ENCODE assay signal across 25 cellular contexts in the genomic region with DNA sequence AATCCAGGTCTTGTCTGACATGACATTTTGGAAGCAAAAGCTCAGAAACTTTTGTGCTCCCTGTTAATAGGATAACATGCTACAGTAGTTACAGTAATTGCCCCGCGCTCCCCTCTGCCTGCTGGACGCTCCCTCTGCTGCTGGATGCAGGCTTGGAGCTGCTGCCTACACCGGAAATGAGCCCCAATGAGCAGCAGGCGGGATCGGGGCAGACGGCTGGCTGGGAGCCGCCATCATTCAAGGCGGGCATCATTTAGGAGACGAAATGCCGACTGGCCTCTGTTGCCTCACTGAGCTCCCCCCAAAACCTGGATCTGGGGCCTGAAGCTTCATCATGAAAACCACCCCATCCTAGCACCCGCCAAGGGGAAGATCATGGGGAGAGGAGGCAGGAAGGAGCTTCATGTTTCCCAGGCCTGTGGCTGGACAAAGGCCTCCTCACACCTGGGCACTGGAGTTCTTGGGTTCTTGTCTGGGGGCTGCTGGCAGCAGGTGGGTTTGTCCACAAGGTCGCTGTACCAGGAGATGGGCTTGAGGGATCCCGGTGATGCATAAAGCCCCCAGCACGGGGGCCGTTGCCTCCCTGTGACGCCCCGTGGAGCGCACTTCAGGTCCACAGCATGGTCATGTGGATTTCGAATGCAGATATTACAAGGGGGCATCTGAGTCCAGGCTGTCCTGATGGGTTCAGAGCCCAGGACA.
"Had no signal": no experiment of that assay in that cellular context is flagged by ENCODE, and none has a peak within 500 bp of the region (broad histone marks: within the 10 kb centered on the region; RNA-seq: fewer than 3 reads in every experiment).

No MANE protein-coding gene starts in this region.

- H3K36me3 ChIP-seq: brain microvascular endothelial cell had no signal

- H3K27ac ChIP-seq: brain microvascular endothelial cell, dorsolateral prefrontal cortex had no signal

- H3K4me3 ChIP-seq: dorsolateral prefrontal cortex had no signal

- H3K27me3 ChIP-seq: brain microvascular endothelial cell had no signal

- DNase-seq: activated CD4-positive, alpha-beta memory T cell treated with anti-CD3 and anti-CD28 coated beads for 36 hours; activated CD4-positive, alpha-beta T cell treated with anti-CD3 and anti-CD28 coated beads for 36 hours; activated CD4-positive, alpha-beta T cell treated with anti-CD3 and anti-CD28 coated beads, Interleukin-2, amount 10 ng/mL, durations not matched to agents 24 days and 14 days; activated CD4-positive, CD25-positive, alpha-beta regulatory T cell; activated CD4-positive, CD25-positive, alpha-beta regulatory T cell treated with anti-CD3 and anti-CD28 coated beads, Interleukin-2, amount 50 U/mL, for 72 hours; activated CD8-positive, alpha-beta memory T cell treated with anti-CD3 and anti-CD28 coated beads, Interleukin-2, amount 10 ng/mL, durations not matched to agents 7 days and 5 days; activated CD8-positive, alpha-beta memory T cell treated with anti-CD3 and anti-CD28 coated beads, Interleukin-2, amount 50 U/mL, for 4 hours; activated CD8-positive, alpha-beta T cell treated with anti-CD3 and anti-CD28 coated beads, Interleukin-2, amount 10 ng/mL, durations not matched to agents 7 days and 5 days; activated gamma-delta T cell; activated naive CD4-positive, alpha-beta T cell; activated naive CD4-positive, alpha-beta T cell treated with anti-CD3 and anti-CD28 coated beads, Interleukin-2, amount 10 ng/mL, durations not matched to agents 7 days and 5 days; activated naive CD8-positive, alpha-beta T cell treated with anti-CD3 and anti-CD28 coated beads, Interleukin-2, amount 10 ng/mL, durations not matched to agents 7 days and 5 days; activated T-cell treated with anti-CD3 and anti-CD28 coated beads, Interleukin-2, amount 50 U/mL, for 24 hours; activated T-cell treated with anti-CD3 and anti-CD28 coated beads, Interleukin-2, amount 50 U/mL, for 72 hours; brain microvascular endothelial cell; caudate nucleus; effector memory CD4-positive, alpha-beta T cell; endodermal cell; foreskin fibroblast; head of caudate nucleus; T-helper 1 cell; T-helper 17 cell had no signal

- ATAC-seq: activated CD4-positive, alpha-beta T cell treated with anti-CD3 and anti-CD28 coated beads for 36 hours; activated CD8-positive, alpha-beta memory T cell treated with anti-CD3 and anti-CD28 coated beads, Interleukin-2, amount 10 ng/mL, durations not matched to agents 7 days and 5 days; activated CD8-positive, alpha-beta T cell treated with anti-CD3 and anti-CD28 coated beads, Interleukin-2, amount 10 ng/mL, durations not matched to agents 7 days and 5 days; activated naive CD4-positive, alpha-beta T cell treated with anti-CD3 and anti-CD28 coated beads, Interleukin-2, amount 50 U/mL, for 72 hours; activated T-cell treated with anti-CD3 and anti-CD28 coated beads, Interleukin-2, amount 50 U/mL, for 72 hours; esophagus mucosa; T-helper 17 cell had no signal
